Comparison of ENCODE assay signal across 32 cellular contexts in genomic region chr6:75096986-75097385, GRCh38.
"Had no signal": no experiment of that assay in that cellular context is flagged by ENCODE, and none has a peak within 500 bp of the region (broad histone marks: within the 10 kb centered on the region; RNA-seq: fewer than 3 reads in every experiment).

No MANE protein-coding gene starts in this region.

- H3K27me3 ChIP-seq: adrenal gland, cardiac muscle cell, esophagus squamous epithelium, hepatocyte, right atrium auricular region, transverse colon had no signal

- H3K79me2 ChIP-seq: hepatocyte, parathyroid adenoma had no signal

- H3K27ac Mint-ChIP-seq: activated naive CD4-positive, alpha-beta T cell treated with anti-CD3 and anti-CD28 coated beads for 36 hours; activated naive CD8-positive, alpha-beta T cell treated with anti-CD3 and anti-CD28 coated beads for 36 hours; activated T-helper 1 cell treated with anti-CD3 and anti-CD28 coated beads, Interleukin-12 subunit alpha, Interleukin-12 subunit beta, Interleukin-2, Interleukin-4 antibody, amounts not matched to agents 30 ng/mL and 10 ng/mL and 1 ng/mL, durations not matched to agents 14 hours and 24 hours and 36 hours; brain; mesothelial cell of epicardium had no signal

- H3K4me1 ChIP-seq: parathyroid adenoma had no signal

- H2AFZ ChIP-seq: hepatocyte, parathyroid adenoma had no signal

- H3K4me3 ChIP-seq: adrenal gland, cardiac muscle cell, coronary artery, esophagus squamous epithelium, hepatocyte, psoas muscle, right atrium auricular region, transverse colon had no signal

- H3K9me3 ChIP-seq: adrenal gland, esophagus squamous epithelium, psoas muscle, right atrium auricular region, transverse colon had no signal

- H3K4me3 Mint-ChIP-seq: activated naive CD4-positive, alpha-beta T cell treated with anti-CD3 and anti-CD28 coated beads for 36 hours; activated naive CD8-positive, alpha-beta T cell treated with anti-CD3 and anti-CD28 coated beads for 36 hours; activated T-helper 1 cell treated with anti-CD3 and anti-CD28 coated beads, Interleukin-12 subunit alpha, Interleukin-12 subunit beta, Interleukin-2, Interleukin-4 antibody, amounts not matched to agents 30 ng/mL and 10 ng/mL and 1 ng/mL, durations not matched to agents 14 hours and 24 hours and 36 hours; brain; mesothelial cell of epicardium; naive B cell had no signal

- H3K27me3 Mint-ChIP-seq: activated naive CD8-positive, alpha-beta T cell treated with anti-CD3 and anti-CD28 coated beads for 36 hours; brain; naive B cell had no signal

- H3K27ac ChIP-seq: adrenal gland, cardiac muscle cell, coronary artery, hepatocyte, parathyroid adenoma, psoas muscle, right atrium auricular region, VCaP had no signal

- H3K36me3 Mint-ChIP-seq: activated naive CD8-positive, alpha-beta T cell treated with anti-CD3 and anti-CD28 coated beads for 36 hours; brain; mesothelial cell of epicardium; naive B cell had no signal

- ATAC-seq: activated CD4-positive, CD25-positive, alpha-beta regulatory T cell treated with anti-CD3 and anti-CD28 coated beads, Interleukin-2, amount 50 U/mL, for 24 hours; left colon; psoas muscle had no signal

- DNase-seq: activated CD4-positive, alpha-beta T cell treated with anti-CD3 and anti-CD28 coated beads for 48 hours; activated CD4-positive, alpha-beta T cell treated with anti-CD3 and anti-CD28 coated beads, Interleukin-2, amount 50 U/mL, for 48 hours; activated CD8-positive, alpha-beta memory T cell treated with anti-CD3 and anti-CD28 coated beads, Interleukin-2, amount 50 U/mL, for 4 hours; activated effector memory CD4-positive, alpha-beta T cell treated with anti-CD3 and anti-CD28 coated beads, Interleukin-2, amount 50 U/mL, for 16 hours; activated naive CD4-positive, alpha-beta T cell treated with anti-CD3 and anti-CD28 coated beads for 36 hours; activated naive CD8-positive, alpha-beta T cell treated with anti-CD3 and anti-CD28 coated beads for 36 hours; activated T-cell treated with anti-CD3 and anti-CD28 coated beads, Interleukin-2, amount 50 U/mL, for 1 hour; adrenal gland; aorta; cerebellar nuclear complex; esophagus squamous epithelium; foreskin melanocyte; islet precursor cell; left colon; naive B cell; psoas muscle; stimulated activated CD4-positive, alpha-beta T cell treated with anti-CD3 and anti-CD28 coated beads, Interleukin-2, amount 100 ng/mL, for 48 hours; stimulated activated naive CD4-positive, alpha-beta T cell treated with Interleukin-2 at 50 U/mL for 16 hours; T-helper 1 cell; transverse colon had no signal

- FAIRE-seq: TTC549, urothelium cell line had no signal

- H3K36me3 ChIP-seq: adrenal gland, cardiac muscle cell, right atrium auricular region had no signal

- H3K9ac ChIP-seq: parathyroid adenoma had no signal

- H3K4me1 Mint-ChIP-seq: activated naive CD8-positive, alpha-beta T cell treated with anti-CD3 and anti-CD28 coated beads for 36 hours; naive B cell had no signal

- H3K4me2 ChIP-seq: hepatocyte had no signal

- H3K9me3 Mint-ChIP-seq: activated naive CD4-positive, alpha-beta T cell treated with anti-CD3 and anti-CD28 coated beads for 36 hours; activated naive CD8-positive, alpha-beta T cell treated with anti-CD3 and anti-CD28 coated beads for 36 hours; activated T-helper 1 cell treated with anti-CD3 and anti-CD28 coated beads, Interleukin-12 subunit alpha, Interleukin-12 subunit beta, Interleukin-2, Interleukin-4 antibody, amounts not matched to agents 30 ng/mL and 10 ng/mL and 1 ng/mL, durations not matched to agents 14 hours and 24 hours and 36 hours; brain; mesothelial cell of epicardium; naive B cell had no signal
